Comparison of ENCODE assay signal across 1 cellular context in the genomic region with DNA sequence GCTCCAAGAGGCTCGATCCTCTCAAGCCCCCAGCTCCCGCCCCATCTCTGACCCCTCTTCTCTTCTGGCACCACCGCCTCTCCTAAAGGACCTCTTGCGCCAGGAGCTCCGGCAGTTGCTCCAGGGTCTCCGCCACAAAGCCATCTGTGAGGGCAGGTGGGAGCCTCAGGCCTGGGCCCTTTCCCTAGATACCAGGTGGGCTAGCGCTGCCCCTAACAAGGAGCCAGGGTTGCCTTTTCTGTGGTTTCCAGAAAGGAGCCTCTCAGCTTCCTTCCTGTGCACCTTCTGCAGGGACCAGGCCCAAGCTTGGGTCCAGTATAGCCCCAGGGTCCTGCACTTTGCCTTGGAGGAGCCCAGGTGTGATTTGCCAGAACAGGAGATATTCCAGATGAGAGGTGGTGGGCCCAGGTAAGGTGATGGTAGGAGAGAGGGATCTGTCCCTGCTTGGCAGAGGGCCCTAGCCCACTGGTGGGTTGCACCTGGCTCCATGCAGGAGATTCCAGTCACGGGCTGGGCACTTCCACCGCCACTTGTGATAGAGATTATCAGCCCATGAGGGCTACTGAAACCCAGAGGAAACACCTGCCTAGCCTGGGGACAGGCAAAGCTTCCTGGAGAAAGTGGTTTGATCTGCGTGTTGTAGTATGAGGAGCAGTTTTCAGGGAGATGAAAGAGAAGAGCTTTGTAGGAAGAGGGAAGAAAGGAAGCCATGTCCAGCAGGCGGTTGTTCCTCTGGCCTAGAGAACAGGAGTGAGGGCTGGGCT.
TF ChIP-seq lines count a peak whose summit lies in the region.

No MANE protein-coding gene starts in this region.

TF ChIP-seq in endothelial cell of umbilical vein, 7 proteins besides CTCF, POLR2A, EP300 and RAD21:
- no peak for TF ChIP-seq GATA2 (IDR thresholded peaks at IDR 0.05; ENCODE audit: insufficient read depth, insufficient read length, low read depth, low read length)
- no peak for TF ChIP-seq MYC (IDR thresholded peaks at IDR 0.05; ENCODE audit: low read depth, low read length)
- no peak for TF ChIP-seq POLR2AphosphoS5 (IDR thresholded peaks at IDR 0.05; ENCODE audit: insufficient read depth, low read depth, low read length)
- no peak for TF ChIP-seq EZH2 (IDR thresholded peaks at IDR 0.05; ENCODE audit: borderline replicate concordance, low read depth, low read length, severe bottlenecking)
- no peak for TF ChIP-seq JUN (IDR thresholded peaks at IDR 0.05; ENCODE audit: borderline replicate concordance, insufficient read depth, insufficient read length, low read depth)
- TF ChIP-seq, protein P1, sequence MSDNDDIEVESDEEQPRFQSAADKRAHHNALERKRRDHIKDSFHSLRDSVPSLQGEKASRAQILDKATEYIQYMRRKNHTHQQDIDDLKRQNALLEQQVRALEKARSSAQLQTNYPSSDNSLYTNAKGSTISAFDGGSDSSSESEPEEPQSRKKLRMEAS (IDR thresholded peaks at IDR 0.05; ENCODE audit: insufficient read depth, insufficient read length): no peak
- TF ChIP-seq FOS (IDR thresholded peaks at IDR 0.05; ENCODE audit: borderline replicate concordance, insufficient read depth, low read length): no peak
